Comparison of ENCODE assay signal across 8 cellular contexts in the genomic region with DNA sequence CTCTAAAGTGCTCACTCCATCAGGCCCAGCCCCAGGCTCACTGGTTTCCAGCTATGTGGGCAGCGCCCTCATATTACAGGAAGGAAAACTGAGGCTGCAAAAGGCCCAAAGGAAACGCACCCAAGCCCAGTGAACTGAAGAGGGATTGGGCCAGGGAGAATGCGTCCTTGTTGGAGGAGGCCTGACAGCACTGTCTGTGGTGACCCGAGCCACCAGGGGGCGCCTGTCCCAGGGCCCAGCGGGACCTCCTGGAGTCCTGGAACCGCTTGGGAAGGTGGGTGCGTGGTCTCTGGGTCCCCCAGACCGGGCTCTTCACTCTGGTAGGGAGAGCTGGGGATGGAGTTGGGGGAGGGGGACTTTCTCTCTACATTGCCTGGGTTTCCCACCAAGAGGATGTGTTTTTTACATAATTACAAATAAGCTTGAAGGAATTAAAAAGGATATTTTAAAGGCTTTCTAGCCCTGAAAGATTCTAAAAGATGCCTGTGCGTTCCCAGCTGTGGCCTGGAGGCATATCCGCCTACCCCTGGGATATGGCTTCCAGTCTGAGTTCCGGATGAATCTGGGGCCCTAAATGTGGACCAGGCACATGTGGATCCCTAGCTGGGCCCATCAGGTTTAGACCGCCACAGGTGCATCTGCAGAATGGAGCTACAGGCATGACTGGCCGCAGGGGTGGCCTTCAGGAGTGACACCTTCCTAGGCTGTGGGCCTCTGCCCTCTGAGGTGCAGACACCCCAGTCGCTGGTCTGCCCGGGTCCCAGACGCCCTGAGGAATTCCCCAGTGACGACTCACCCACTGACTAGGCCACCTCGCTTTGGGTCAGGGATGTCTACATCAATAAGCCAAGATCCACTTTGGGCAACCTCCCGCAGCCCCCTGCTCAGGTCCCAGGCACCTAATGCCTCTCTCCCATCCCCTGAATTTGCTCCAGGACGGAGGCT. TPM values are rescaled to one million over a fixed set of nuclear protein-coding genes. Genes with fewer than 3 reads are reported as not detected.
DNase-seq lines count a peak whose midpoint lies in the region; ATAC-seq, FAIRE-seq and TF ChIP-seq lines count a peak whose summit lies in the region.

No MANE protein-coding gene starts in this region.

- no peak overlapping the region for H3K4ac ChIP-seq in neuronal stem cell (ENCODE audit: low read length)

- no peak for FAIRE-seq in HTR-8/SVneo (lab: Jason Lieb, UNC)

- peak overlapping the region; percentile 11 for H3K27ac Mint-ChIP-seq in activated T-helper 2 cell treated with anti-CD3 and anti-CD28 coated beads, Interferon-gamma antibody, Interleukin-2, Interleukin-4, amounts not matched to agents 10 μg/mL and 5 μg/mL and 100 μg/mL, durations not matched to agents 14 hours and 24 hours and 36 hours

- H3K4me1 ChIP-seq in RWPE2 (ENCODE audit: insufficient read depth, poor library complexity, severe bottlenecking): no peaks in the 10 kb centered on the region
- peaks cover 0 to 4% of the 10 kb centered on the region in 2 donors for H3K4me1 ChIP-seq in neuronal stem cell (ENCODE audit: control insufficient read depth in 2 of 2, insufficient read depth in 1 of 2, low read depth in 1 of 2, low read length in 2 of 2)

- DNase-seq in GM03348 (ENCODE audit: low spot score) (peak; percentile 93), HTR-8/SVneo (ENCODE audit: insufficient read length, low spot score) (peak; percentile 87), RWPE2 (ENCODE audit: low spot score) (peak; percentile 71), fibroblast of villous mesenchyme (ENCODE audit: low read depth) (peak; percentile 74), neuronal stem cell (ENCODE audit: low spot score) (peak; percentile 61), substantia nigra (lab: John Stamatoyannopoulos, UW) (peak in 44 of 49 donors; percentile 25 to 88 (median 63))
- peak; percentile 71 for DNase-seq in activated T-helper 2 cell treated with anti-CD3 and anti-CD28 coated beads, Interferon-gamma antibody, Interleukin-2, Interleukin-4, amounts not matched to agents 10 μg/mL and 5 μg/mL and 100 μg/mL, durations not matched to agents 14 hours and 24 hours and 36 hours (ENCODE audit: low spot score)

- H3K18ac ChIP-seq in neuronal stem cell (ENCODE audit: low read length): no peak overlapping the region

- no peaks in the 10 kb centered on the region for H3K36me3 ChIP-seq in RWPE2 (ENCODE audit: low read depth)
- H3K36me3 ChIP-seq in neuronal stem cell (replicated peaks in 1 of 2; ENCODE audit: control insufficient read depth in 2 of 2, insufficient read depth in 2 of 2, low read length in 2 of 2): no peaks in the 10 kb centered on the region

- H2BK12ac ChIP-seq in neuronal stem cell (ENCODE audit: low read length): no peak overlapping the region

- peaks cover 19% of the 10 kb centered on the region for H3K4me1 Mint-ChIP-seq in activated T-helper 2 cell treated with anti-CD3 and anti-CD28 coated beads, Interferon-gamma antibody, Interleukin-2, Interleukin-4, amounts not matched to agents 10 μg/mL and 5 μg/mL and 100 μg/mL, durations not matched to agents 14 hours and 24 hours and 36 hours (ENCODE audit: low read depth)

- H4K8ac ChIP-seq in neuronal stem cell (ENCODE audit: low read depth, low read length): no peak overlapping the region

- no peaks in the 10 kb centered on the region for H3K9me3 ChIP-seq in RWPE2 (ENCODE audit: severe bottlenecking)
- no peaks in the 10 kb centered on the region for H3K9me3 ChIP-seq in neuronal stem cell (replicated peaks in 1 of 2; ENCODE audit: control insufficient read depth in 2 of 2, insufficient read depth in 1 of 2, low read depth in 1 of 2, low read length in 2 of 2)

- no peak overlapping the region for H3K23ac ChIP-seq in neuronal stem cell (ENCODE audit: low read depth, low read length, poor library complexity)

- no peak overlapping the region for H3K14ac ChIP-seq in neuronal stem cell (ENCODE audit: low read length)

- H3K4me3 ChIP-seq in RWPE2 (ENCODE audit: severe bottlenecking) (no peak overlapping the region), fibroblast of villous mesenchyme (ENCODE audit: low read depth, low read length) (no peak overlapping the region), neuronal stem cell (ENCODE audit: low read length in 2 of 2) (no peak overlapping the region)

- H2BK120ac ChIP-seq in neuronal stem cell (ENCODE audit: low read depth, low read length): peak overlapping the region; percentile 2

- peak; percentile 86 for ATAC-seq in RWPE2 (ENCODE audit: low read depth)
- no peak for ATAC-seq in GM18861 (IDR thresholded peaks at IDR 0.05; ENCODE audit: unreplicated experiment)

- TF ChIP-seq CTCF in RWPE2 (IDR thresholded peaks at IDR 0.05; ENCODE audit: poor library complexity, severe bottlenecking) (peak; percentile 94), fibroblast of villous mesenchyme (IDR thresholded peaks at IDR 0.05; ENCODE audit: insufficient read depth, low read depth, low read length) (peak; percentile 98)

- H3K27me3 ChIP-seq in RWPE2 (ENCODE audit: insufficient read depth, poor library complexity, severe bottlenecking) (no peaks in the 10 kb centered on the region), neuronal stem cell (ENCODE audit: control insufficient read depth in 3 of 3, insufficient read depth in 3 of 3, low read depth in 1 of 3, low read length in 3 of 3) (peaks cover 0 to 4% (median 0%) of the 10 kb centered on the region in 3 experiments)

- no peak overlapping the region for H3K4me2 ChIP-seq in neuronal stem cell (ENCODE audit: insufficient read depth, low read length, poor library complexity, severe bottlenecking)

- H3K79me1 ChIP-seq in neuronal stem cell (ENCODE audit: low read depth, low read length): no peaks in the 10 kb centered on the region

- H3K9ac ChIP-seq in neuronal stem cell (ENCODE audit: low read depth, low read length, poor library complexity): no peak overlapping the region

- H2AFZ ChIP-seq in neuronal stem cell (ENCODE audit: low read length): peak overlapping the region; percentile 65

- no CpG with 5 or more reads among the region's 21 CpGs for WGBS in neuronal stem cell (ENCODE audit: extremely low coverage in 2 of 2, insufficient read length in 2 of 2, insufficient replicate concordance in 1 of 2), 2 donors

- H2BK15ac ChIP-seq in neuronal stem cell (ENCODE audit: low read length): peak overlapping the region; percentile 63

- intact Hi-C loops in activated T-helper 2 cell treated with anti-CD3 and anti-CD28 coated beads, Interferon-gamma antibody, Interleukin-2, Interleukin-4, amounts not matched to agents 10 μg/mL and 5 μg/mL and 100 μg/mL, durations not matched to agents 14 hours and 24 hours and 36 hours (cut with micrococcal nuclease): loop anchor here (1.0 to 10.0 kb wide), 3 partner anchors 34 to 481 kb away; a partner anchor contains a TSS

- no peaks in the 10 kb centered on the region for H3K9me3 Mint-ChIP-seq in activated T-helper 2 cell treated with anti-CD3 and anti-CD28 coated beads, Interferon-gamma antibody, Interleukin-2, Interleukin-4, amounts not matched to agents 10 μg/mL and 5 μg/mL and 100 μg/mL, durations not matched to agents 14 hours and 24 hours and 36 hours

- no peak overlapping the region for H2AK5ac ChIP-seq in neuronal stem cell (ENCODE audit: low read depth, low read length)

- H4K91ac ChIP-seq in neuronal stem cell (ENCODE audit: low read depth, low read length, poor library complexity): no peak overlapping the region

- H2BK5ac ChIP-seq in neuronal stem cell (ENCODE audit: low read length): no peak overlapping the region

- H3K4me3 Mint-ChIP-seq in activated T-helper 2 cell treated with anti-CD3 and anti-CD28 coated beads, Interferon-gamma antibody, Interleukin-2, Interleukin-4, amounts not matched to agents 10 μg/mL and 5 μg/mL and 100 μg/mL, durations not matched to agents 14 hours and 24 hours and 36 hours (ENCODE audit: low read depth): no peak overlapping the region

- no peaks in the 10 kb centered on the region for H3K36me3 Mint-ChIP-seq in activated T-helper 2 cell treated with anti-CD3 and anti-CD28 coated beads, Interferon-gamma antibody, Interleukin-2, Interleukin-4, amounts not matched to agents 10 μg/mL and 5 μg/mL and 100 μg/mL, durations not matched to agents 14 hours and 24 hours and 36 hours (ENCODE audit: low read depth)

- no peak overlapping the region for H3K27ac ChIP-seq in RWPE2 (ENCODE audit: poor library complexity, severe bottlenecking)
- no peak overlapping the region for H3K27ac ChIP-seq in neuronal stem cell (replicated peaks; ENCODE audit: low read length)
- H3K27ac ChIP-seq in substantia nigra (ENCODE audit: low read depth, low read length, poor library complexity, severe bottlenecking): peak overlapping the region; percentile 48

- no peaks in the 10 kb centered on the region for H3K27me3 Mint-ChIP-seq in activated T-helper 2 cell treated with anti-CD3 and anti-CD28 coated beads, Interferon-gamma antibody, Interleukin-2, Interleukin-4, amounts not matched to agents 10 μg/mL and 5 μg/mL and 100 μg/mL, durations not matched to agents 14 hours and 24 hours and 36 hours (ENCODE audit: low read depth)

RNA-seq across cellular contexts. Expression of a gene that starts 4.2 kb away (rescaled TPM):
- total RNA-seq in activated T-helper 2 cell treated with anti-CD3 and anti-CD28 coated beads, Interferon-gamma antibody, Interleukin-2, Interleukin-4, amounts not matched to agents 10 μg/mL and 5 μg/mL and 100 μg/mL, durations not matched to agents 14 hours and 24 hours and 36 hours: 0.11 TPM in 1 of 2 replicates, not detected in the other
- total RNA-seq in fibroblast of villous mesenchyme: not detected in 2 replicates
- polyA plus RNA-seq in neuronal stem cell (2013, experiment 1 of 2): not detected
- polyA plus RNA-seq in neuronal stem cell (2013, experiment 2 of 2): 0.03 TPM

RNA-seq across cellular contexts. Expression of a gene that starts 21.6 kb away (rescaled TPM):
- total RNA-seq in activated T-helper 2 cell treated with anti-CD3 and anti-CD28 coated beads, Interferon-gamma antibody, Interleukin-2, Interleukin-4, amounts not matched to agents 10 μg/mL and 5 μg/mL and 100 μg/mL, durations not matched to agents 14 hours and 24 hours and 36 hours: not detected in 2 replicates
- not detected in 2 replicates for total RNA-seq in fibroblast of villous mesenchyme
- polyA plus RNA-seq in neuronal stem cell (2013, experiment 1 of 2): not detected
- 0.01 TPM for polyA plus RNA-seq in neuronal stem cell (2013, experiment 2 of 2)

RNA-seq across cellular contexts. Expression of a gene that starts 34.2 kb away (rescaled TPM):
- 12.5 and 15.2 TPM in 2 replicates for total RNA-seq in activated T-helper 2 cell treated with anti-CD3 and anti-CD28 coated beads, Interferon-gamma antibody, Interleukin-2, Interleukin-4, amounts not matched to agents 10 μg/mL and 5 μg/mL and 100 μg/mL, durations not matched to agents 14 hours and 24 hours and 36 hours
- total RNA-seq in fibroblast of villous mesenchyme: 73.0 and 83.4 TPM in 2 replicates
- 21.6 TPM for polyA plus RNA-seq in neuronal stem cell (2013, experiment 1 of 2)
- 20.9 TPM for polyA plus RNA-seq in neuronal stem cell (2013, experiment 2 of 2)

RNA-seq across cellular contexts. Expression of a gene that starts 52.1 kb away (rescaled TPM):
- 214 and 219 TPM in 2 replicates for total RNA-seq in activated T-helper 2 cell treated with anti-CD3 and anti-CD28 coated beads, Interferon-gamma antibody, Interleukin-2, Interleukin-4, amounts not matched to agents 10 μg/mL and 5 μg/mL and 100 μg/mL, durations not matched to agents 14 hours and 24 hours and 36 hours
- 150 and 163 TPM in 2 replicates for total RNA-seq in fibroblast of villous mesenchyme
- polyA plus RNA-seq in neuronal stem cell (2013, experiment 1 of 2): 74.9 TPM
- polyA plus RNA-seq in neuronal stem cell (2013, experiment 2 of 2): 75.0 TPM
